7 cellular contexts compared by ENCODE assay signal in the genomic region with DNA sequence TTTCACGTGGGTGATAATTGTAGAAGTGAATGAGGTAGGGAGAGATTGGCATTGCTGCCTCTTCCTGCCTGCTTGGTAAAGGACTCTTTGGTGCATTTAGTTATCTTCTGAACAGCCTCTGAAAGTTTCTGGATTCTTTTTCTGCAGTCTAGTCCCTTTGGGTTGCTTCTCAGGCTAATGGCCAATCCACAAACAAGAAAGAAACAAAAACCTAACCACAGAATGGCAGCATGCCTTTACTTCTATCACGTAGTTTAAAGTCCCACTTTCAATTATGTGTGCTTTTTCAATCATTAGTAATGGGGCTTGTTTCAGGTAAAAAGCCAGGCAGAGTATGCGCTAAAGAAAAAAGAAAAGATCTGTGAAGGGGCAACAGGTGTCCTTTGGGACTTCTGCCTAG. TPM values are rescaled to one million over a fixed set of nuclear protein-coding genes. Genes with fewer than 3 reads are reported as not detected.
"Had no signal": no experiment of that assay in that cellular context is flagged by ENCODE, and none has a peak within 500 bp of the region (broad histone marks: within the 10 kb centered on the region; RNA-seq: fewer than 3 reads in every experiment).

No MANE protein-coding gene starts in this region.

- ATAC-seq: HCT116 had no signal

- H3K4me3 ChIP-seq: GM23248, HAP-1 had no signal

- H3K9ac ChIP-seq: GM23248 had no signal

- DNase-seq: GM23248, GOT3, H7, IMR-90 had no signal

- H3K27ac ChIP-seq: GM23248 had no signal

- H3K9me3 ChIP-seq: HAP-1 had no signal

- H2AFZ ChIP-seq: GM23248 had no signal

- H3K36me3 ChIP-seq: HAP-1 had no signal

- H3K4me1 ChIP-seq: HAP-1 had no signal

RNA-seq across cellular contexts. Expression of a gene that starts 7.4 kb away (rescaled TPM):
- total RNA-seq: GM23248, HT-29, IMR-90 had no signal
- polyA plus RNA-seq: GM23248, IMR-90 had no signal
